ENCODE assay signal across 1 cellular context in the genomic region with DNA sequence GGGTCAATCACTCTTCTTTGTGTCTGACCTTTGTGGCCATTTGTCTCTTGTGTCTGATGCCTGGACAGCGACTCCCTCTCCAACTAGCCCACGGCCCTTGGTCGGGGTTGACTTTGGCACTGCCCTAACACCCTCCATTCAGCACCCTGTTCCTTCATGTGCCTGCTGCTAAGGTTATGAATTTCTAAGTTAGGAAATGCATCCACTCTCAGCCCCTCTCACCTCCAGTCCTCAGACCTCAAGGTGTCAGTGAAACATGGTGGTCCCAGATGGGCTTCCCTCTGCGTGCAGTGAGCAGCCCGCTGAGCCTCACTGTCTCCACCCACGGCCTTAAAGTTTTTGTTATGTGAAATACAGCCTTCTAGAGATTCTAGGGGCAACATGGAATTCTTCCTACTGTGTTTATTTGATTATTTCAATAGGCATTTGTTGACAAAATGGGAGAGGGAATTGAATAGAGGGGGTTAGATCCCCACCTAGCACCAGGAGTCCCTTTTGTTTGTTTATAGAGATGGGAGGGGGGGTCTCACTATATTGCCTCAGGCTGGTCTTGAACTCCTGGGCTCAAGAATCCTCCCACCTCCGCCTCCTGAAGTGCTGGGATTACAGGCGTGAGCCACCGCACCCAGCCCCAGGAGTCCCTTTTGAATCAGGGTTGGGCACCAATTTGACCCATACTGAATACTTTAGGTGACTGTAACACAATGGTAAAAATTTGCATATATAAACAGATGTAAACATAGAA.
TF ChIP-seq lines count a peak whose summit lies in the region.

No MANE protein-coding gene starts in this region.

TF ChIP-seq in WTC11, 78 proteins besides CTCF, POLR2A, EP300 and RAD21 (continued from another document):
- TF ChIP-seq, protein P1, sequence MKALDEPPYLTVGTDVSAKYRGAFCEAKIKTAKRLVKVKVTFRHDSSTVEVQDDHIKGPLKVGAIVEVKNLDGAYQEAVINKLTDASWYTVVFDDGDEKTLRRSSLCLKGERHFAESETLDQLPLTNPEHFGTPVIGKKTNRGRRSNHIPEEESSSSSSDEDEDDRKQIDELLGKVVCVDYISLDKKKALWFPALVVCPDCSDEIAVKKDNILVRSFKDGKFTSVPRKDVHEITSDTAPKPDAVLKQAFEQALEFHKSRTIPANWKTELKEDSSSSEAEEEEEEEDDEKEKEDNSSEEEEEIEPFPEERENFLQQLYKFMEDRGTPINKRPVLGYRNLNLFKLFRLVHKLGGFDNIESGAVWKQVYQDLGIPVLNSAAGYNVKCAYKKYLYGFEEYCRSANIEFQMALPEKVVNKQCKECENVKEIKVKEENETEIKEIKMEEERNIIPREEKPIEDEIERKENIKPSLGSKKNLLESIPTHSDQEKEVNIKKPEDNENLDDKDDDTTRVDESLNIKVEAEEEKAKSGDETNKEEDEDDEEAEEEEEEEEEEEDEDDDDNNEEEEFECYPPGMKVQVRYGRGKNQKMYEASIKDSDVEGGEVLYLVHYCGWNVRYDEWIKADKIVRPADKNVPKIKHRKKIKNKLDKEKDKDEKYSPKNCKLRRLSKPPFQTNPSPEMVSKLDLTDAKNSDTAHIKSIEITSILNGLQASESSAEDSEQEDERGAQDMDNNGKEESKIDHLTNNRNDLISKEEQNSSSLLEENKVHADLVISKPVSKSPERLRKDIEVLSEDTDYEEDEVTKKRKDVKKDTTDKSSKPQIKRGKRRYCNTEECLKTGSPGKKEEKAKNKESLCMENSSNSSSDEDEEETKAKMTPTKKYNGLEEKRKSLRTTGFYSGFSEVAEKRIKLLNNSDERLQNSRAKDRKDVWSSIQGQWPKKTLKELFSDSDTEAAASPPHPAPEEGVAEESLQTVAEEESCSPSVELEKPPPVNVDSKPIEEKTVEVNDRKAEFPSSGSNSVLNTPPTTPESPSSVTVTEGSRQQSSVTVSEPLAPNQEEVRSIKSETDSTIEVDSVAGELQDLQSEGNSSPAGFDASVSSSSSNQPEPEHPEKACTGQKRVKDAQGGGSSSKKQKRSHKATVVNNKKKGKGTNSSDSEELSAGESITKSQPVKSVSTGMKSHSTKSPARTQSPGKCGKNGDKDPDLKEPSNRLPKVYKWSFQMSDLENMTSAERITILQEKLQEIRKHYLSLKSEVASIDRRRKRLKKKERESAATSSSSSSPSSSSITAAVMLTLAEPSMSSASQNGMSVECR (CRISPR knock-in tag; IDR thresholded peaks at IDR 0.05; ENCODE audit: borderline replicate concordance) = no peak
- TF ChIP-seq, protein P2, sequence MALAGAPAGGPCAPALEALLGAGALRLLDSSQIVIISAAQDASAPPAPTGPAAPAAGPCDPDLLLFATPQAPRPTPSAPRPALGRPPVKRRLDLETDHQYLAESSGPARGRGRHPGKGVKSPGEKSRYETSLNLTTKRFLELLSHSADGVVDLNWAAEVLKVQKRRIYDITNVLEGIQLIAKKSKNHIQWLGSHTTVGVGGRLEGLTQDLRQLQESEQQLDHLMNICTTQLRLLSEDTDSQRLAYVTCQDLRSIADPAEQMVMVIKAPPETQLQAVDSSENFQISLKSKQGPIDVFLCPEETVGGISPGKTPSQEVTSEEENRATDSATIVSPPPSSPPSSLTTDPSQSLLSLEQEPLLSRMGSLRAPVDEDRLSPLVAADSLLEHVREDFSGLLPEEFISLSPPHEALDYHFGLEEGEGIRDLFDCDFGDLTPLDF (CRISPR knock-in tag; IDR thresholded peaks at IDR 0.05) = no peak
